In the genomic region with DNA sequence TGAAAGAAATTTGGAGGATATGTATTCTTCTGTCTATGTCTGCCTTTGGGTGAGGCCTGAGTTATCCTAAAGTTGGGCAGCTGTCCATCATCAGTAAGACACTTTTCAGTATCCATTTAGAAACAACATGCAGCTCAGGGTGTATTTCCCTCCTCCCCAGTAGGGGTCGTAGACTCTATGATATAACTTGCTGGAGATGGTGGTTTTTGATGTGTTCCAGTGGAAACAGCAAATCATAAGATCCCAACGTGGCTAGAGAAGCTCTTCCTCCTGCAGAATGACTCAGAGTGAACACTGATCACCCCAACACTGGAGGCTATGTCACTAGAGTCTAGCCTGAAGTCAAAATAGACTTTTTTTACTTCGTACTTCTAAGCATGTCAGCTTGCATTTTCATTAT, we compare ENCODE assay signal across 9 cellular contexts.
DNase-seq lines count a peak whose midpoint lies in the region; ATAC-seq and TF ChIP-seq lines count a peak whose summit lies in the region.
"Had no signal": no experiment of that assay in that cellular context is flagged by ENCODE, and none has a peak within 500 bp of the region (broad histone marks: within the 10 kb centered on the region; RNA-seq: fewer than 3 reads in every experiment).

No MANE protein-coding gene starts in this region.

- intact Hi-C loops in stomach (cut with DNase I; ENCODE audit: low total_unique reads), result no loop called here

- TF ChIP-seq EP300 in stomach (IDR thresholded peaks at IDR 0.05), result no peak

- H3K4me1 ChIP-seq in DND-41 (ENCODE audit: insufficient read depth, low read length), result no peaks in the 10 kb centered on the region
- no peaks in the 10 kb centered on the region for H3K4me1 ChIP-seq in stomach
- H3K4me1 ChIP-seq: SJSA1 had no signal

- H3K27me3 ChIP-seq in DND-41 (ENCODE audit: insufficient read depth, low read length, poor library complexity) (peaks cover 5% of the 10 kb centered on the region), kidney epithelial cell (ENCODE audit: control insufficient read depth, insufficient read depth, low read length) (no peaks in the 10 kb centered on the region), stomach (no peaks in the 10 kb centered on the region)
- H3K27me3 ChIP-seq: SJSA1 had no signal

- no peak for ATAC-seq in DND-41 (ENCODE audit: insufficient read depth, low read depth)

- no peak overlapping the region for H2AFZ ChIP-seq in DND-41 (ENCODE audit: low read depth, low read length)

- H3K27ac ChIP-seq in DND-41 (ENCODE audit: low read length) (no peak overlapping the region), stomach (no peak overlapping the region)
- H3K27ac ChIP-seq: SJSA1 had no signal

- TF ChIP-seq CTCF in DND-41 (IDR thresholded peaks at IDR 0.05; ENCODE audit: borderline replicate concordance, extremely low read depth, low read length, poor library complexity, severe bottlenecking) (peak; percentile 55), kidney epithelial cell (IDR thresholded peaks at IDR 0.05; ENCODE audit: insufficient read depth, low read length, poor library complexity, severe bottlenecking) (peak; percentile 31), stomach (IDR thresholded peaks at IDR 0.05) (no peak)

- H3K36me3 ChIP-seq in DND-41 (ENCODE audit: insufficient read depth, low read length), result no peaks in the 10 kb centered on the region
- H3K36me3 ChIP-seq in kidney epithelial cell (ENCODE audit: control insufficient read depth, insufficient read depth, low read length), result no peaks in the 10 kb centered on the region
- no peaks in the 10 kb centered on the region for H3K36me3 ChIP-seq in stomach
- H3K36me3 ChIP-seq: SJSA1 had no signal

- DNase-seq in DND-41, result no peak
- DNase-seq in HT1080 (ENCODE audit: low read depth), result peak; percentile 74
- DNase-seq in SHP77 treated with DMSO at 0.1 percent for 48 hours (lab: John Stamatoyannopoulos, UW), result peak; percentile 12
- DNase-seq in kidney epithelial cell (ENCODE audit: low read depth), result no peak
- DNase-seq in anterior cingulate cortex (lab: John Stamatoyannopoulos, UW), result no peak
- DNase-seq in midbrain (lab: John Stamatoyannopoulos, UW), result no peak
- DNase-seq in stomach, result no peak
- DNase-seq: NCI-H1092 had no signal

- no peak overlapping the region for H3K4me3 ChIP-seq in DND-41 (ENCODE audit: low read depth in 1 of 2, low read length in 2 of 2)
- H3K4me3 ChIP-seq in kidney epithelial cell (ENCODE audit: low read depth, low read length), result no peak overlapping the region
- no peak overlapping the region for H3K4me3 ChIP-seq in stomach
- H3K4me3 ChIP-seq: SJSA1 had no signal

- H4K20me1 ChIP-seq in DND-41 (ENCODE audit: insufficient read depth, low read length), result no peaks in the 10 kb centered on the region

- 26 to 37% (median 35%) methylated on average over 3 of the region's 3 CpGs for WGBS in stomach, 5 donors

- no peak for TF ChIP-seq POLR2A in stomach (IDR thresholded peaks at IDR 0.05)

- H3K4me2 ChIP-seq in DND-41 (ENCODE audit: insufficient read depth, low read length), result no peak overlapping the region

- no peak overlapping the region for H3K9ac ChIP-seq in DND-41 (ENCODE audit: low read depth, low read length)

- H3K79me2 ChIP-seq in DND-41 (ENCODE audit: insufficient read depth, low read length), result no peaks in the 10 kb centered on the region

- H3K9me3 ChIP-seq in DND-41 (ENCODE audit: insufficient read depth, low read length, severe bottlenecking) (no peaks in the 10 kb centered on the region), stomach (no peaks in the 10 kb centered on the region)
- H3K9me3 ChIP-seq: SJSA1 had no signal

Comparison
In these comparisons a context has a peak if more than half of its experiments do, and no peak if none do; other contexts are left out.
1. DNase-seq: peak in HT1080 (single experiment) and SHP77 treated with DMSO at 0.1 percent for 48 hours (single experiment); none in DND-41 (single experiment), kidney epithelial cell (single experiment), anterior cingulate cortex (0 of 58), midbrain (single experiment) and stomach (single experiment).
2. CTCF ChIP-seq: peak in DND-41 (single experiment) and kidney epithelial cell (single experiment); none in stomach (0 of 7).